16 cellular contexts compared by ENCODE assay signal in genomic region chr22:29211066-29211841, GRCh38. TPM values are rescaled to one million over a fixed set of nuclear protein-coding genes. Genes with fewer than 3 reads are reported as not detected.
"Had no signal": no experiment of that assay in that cellular context is flagged by ENCODE, and none has a peak within 500 bp of the region (broad histone marks: within the 10 kb centered on the region; RNA-seq: fewer than 3 reads in every experiment).

No MANE protein-coding gene starts in this region.

- H3K27ac ChIP-seq: ascending aorta, colonic mucosa, prostate gland, upper lobe of left lung had no signal

- H3K4me1 ChIP-seq: ascending aorta, colonic mucosa, prostate gland had no signal

- H3K27me3 ChIP-seq: ascending aorta had no signal

- H3K9me3 ChIP-seq: ascending aorta, colonic mucosa, prostate gland, upper lobe of left lung had no signal

- DNase-seq: activated naive CD4-positive, alpha-beta T cell treated with anti-CD3 and anti-CD28 coated beads for 36 hours; activated T-cell treated with anti-CD3 and anti-CD28 coated beads for 4 hours; caudate nucleus; colonic mucosa; foreskin melanocyte; head of caudate nucleus; kidney glomerular epithelial cell; left ventricle myocardium superior; mesendoderm; natural killer cell; right cardiac atrium; small intestine; upper lobe of left lung had no signal

- ATAC-seq: left ventricle myocardium superior, right cardiac atrium had no signal

- H3K36me3 ChIP-seq: ascending aorta, colonic mucosa, prostate gland, upper lobe of left lung had no signal

- H3K4me3 ChIP-seq: ascending aorta, colonic mucosa, prostate gland, upper lobe of left lung had no signal

- FAIRE-seq: small intestine had no signal

RNA-seq across cellular contexts. Expression of gene EMID1, which starts 5.6 kb away (rescaled TPM):
- total RNA-seq: activated CD8-positive, alpha-beta memory T cell treated with anti-CD3 and anti-CD28 coated beads for 36 hours; activated naive CD4-positive, alpha-beta T cell treated with anti-CD3 and anti-CD28 coated beads for 36 hours had no signal
